ENCODE assay signal across 27 cellular contexts in genomic region chr7:124633740-124634139, GRCh38.
"Had no signal": no experiment of that assay in that cellular context is flagged by ENCODE, and none has a peak within 500 bp of the region (broad histone marks: within the 10 kb centered on the region; RNA-seq: fewer than 3 reads in every experiment).

No MANE protein-coding gene starts in this region.

- FAIRE-seq: colon, endometrium, endothelial cell of umbilical vein, frontal cortex had no signal

- H3K4me1 ChIP-seq: colonic mucosa, esophagus muscularis mucosa, esophagus squamous epithelium, foreskin keratinocyte, gastrocnemius medialis, gastroesophageal sphincter, heart left ventricle, heart right ventricle had no signal

- H3K36me3 ChIP-seq: colonic mucosa, esophagus muscularis mucosa, esophagus squamous epithelium, gastrocnemius medialis, gastroesophageal sphincter, heart left ventricle, heart right ventricle had no signal

- H3K4me3 ChIP-seq: colonic mucosa, coronary artery, dorsolateral prefrontal cortex, esophagus muscularis mucosa, esophagus squamous epithelium, gastrocnemius medialis, gastroesophageal sphincter, heart left ventricle, heart right ventricle had no signal

- H3K27ac ChIP-seq: colonic mucosa, coronary artery, dorsolateral prefrontal cortex, epithelial cell of prostate, esophagus muscularis mucosa, esophagus squamous epithelium, foreskin keratinocyte, gastrocnemius medialis, gastroesophageal sphincter, heart left ventricle, heart right ventricle had no signal

- H3K9me3 ChIP-seq: colonic mucosa, esophagus muscularis mucosa, esophagus squamous epithelium, gastrocnemius medialis, gastroesophageal sphincter, heart left ventricle, heart right ventricle had no signal

- H3K27me3 ChIP-seq: colonic mucosa, dorsolateral prefrontal cortex, esophagus muscularis mucosa, esophagus squamous epithelium, foreskin keratinocyte, gastrocnemius medialis, gastroesophageal sphincter, heart left ventricle, heart right ventricle had no signal

- DNase-seq: colonic mucosa; cortex of kidney; dermis blood vessel endothelial cell; dorsolateral prefrontal cortex; effector CD4-positive, alpha-beta T cell; effector CD8-positive, alpha-beta T cell; effector memory CD4-positive, alpha-beta T cell; effector memory CD8-positive, alpha-beta T cell; endodermal cell; erythroblast; esophagus squamous epithelium; foreskin fibroblast; foreskin keratinocyte; foreskin melanocyte; gastrocnemius medialis; glutamatergic neuron; head of caudate nucleus; heart left ventricle; heart right ventricle had no signal
